26 cellular contexts compared by ENCODE assay signal in the genomic region with DNA sequence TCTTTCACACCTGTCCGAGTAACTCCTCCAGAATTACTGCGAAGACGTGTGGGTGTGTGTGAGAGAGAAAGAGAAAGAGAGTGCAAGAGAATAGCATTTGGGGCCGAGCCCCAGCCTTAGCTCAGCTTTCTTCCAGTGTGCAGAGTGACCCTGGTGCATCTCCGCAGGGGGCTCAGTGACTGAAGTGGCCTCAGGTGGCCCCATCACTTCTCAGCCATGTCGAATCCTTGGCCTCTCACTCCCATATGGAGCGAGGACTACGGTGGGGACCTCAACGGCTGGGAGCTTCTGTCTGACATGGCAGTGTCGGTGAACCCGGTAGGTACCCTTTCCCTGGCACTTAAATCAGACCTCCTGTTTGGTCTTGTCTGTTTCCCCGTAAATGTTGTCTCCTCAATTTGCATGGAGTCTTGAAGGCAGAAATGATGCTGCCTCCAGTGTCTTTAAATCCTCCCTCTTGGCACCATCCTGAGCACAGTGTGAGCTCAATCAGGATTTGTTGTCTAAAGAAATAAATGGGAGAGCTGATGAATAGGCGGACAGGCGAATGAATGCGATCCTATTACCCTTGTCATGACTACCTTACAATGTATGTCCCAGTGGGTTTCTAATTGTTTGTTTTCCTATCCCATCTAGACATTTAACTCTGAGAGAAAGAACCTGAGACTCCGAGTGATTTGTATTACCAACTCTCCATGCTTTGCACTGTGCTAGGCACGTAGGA.
DNase-seq lines count a peak whose midpoint lies in the region; ATAC-seq and TF ChIP-seq lines count a peak whose summit lies in the region.
"Had no signal": no experiment of that assay in that cellular context is flagged by ENCODE, and none has a peak within 500 bp of the region (broad histone marks: within the 10 kb centered on the region; RNA-seq: fewer than 3 reads in every experiment).

No MANE protein-coding gene starts in this region.

- POLR2A ChIA-PET in HEK293 (lab: Yijun Ruan, JAX) (no interaction called here), WTC11 (lab: Charles Lee) (no interaction called here)

- no peak overlapping the region for H3K4me3 ChIP-seq in HEK293 (ENCODE audit: low read depth, low read length)
- H3K4me3 ChIP-seq: GM12878, K562, PC-9, SJCRH30 had no signal

- ATAC-seq in WTC11 (peak; percentile 68), foreskin keratinocyte (no peak)
- ATAC-seq in effector memory CD8-positive, alpha-beta T cell (replicated peaks): no peak
- ATAC-seq: GM12878, K562, Right ventricle myocardium inferior, SK-N-SH treated with all-trans-retinoic acid at 6 μM for 48 hours had no signal

- H3K27me3 Mint-ChIP-seq in WTC11 (ENCODE audit: low read depth): peaks cover 65% of the 10 kb centered on the region
- H3K27me3 Mint-ChIP-seq in neural crest cell (ENCODE audit: low read depth): peaks cover 18% of the 10 kb centered on the region
- no peaks in the 10 kb centered on the region for H3K27me3 Mint-ChIP-seq in effector memory CD8-positive, alpha-beta T cell
- H3K27me3 Mint-ChIP-seq: CD4-positive, alpha-beta memory T cell had no signal

- DNase-seq in NCI-H1436 treated with DMSO at 0.1 percent for 48 hours (lab: John Stamatoyannopoulos, UW): peak; percentile 89
- DNase-seq in WTC11 (ENCODE audit: low spot score): peak; percentile 9
- DNase-seq in neural crest cell (ENCODE audit: low read depth, low spot score): no peak
- no peak for DNase-seq in effector memory CD8-positive, alpha-beta T cell
- DNase-seq in germinal center (ENCODE audit: low spot score): no peak
- no peak for DNase-seq in T-helper 1 cell
- no peak for DNase-seq in foreskin keratinocyte
- DNase-seq: C1 segment of cervical spinal cord; CD4-positive, alpha-beta memory T cell; COR-L47; DMS53; H7; MV-4-11; NCI-H1105; NCI-H1694 treated with DMSO at 0.1 percent for 48 hours; NCI-H2107; NCI-H2227 treated with DMSO at 0.1 percent for 48 hours; NCI-H526 treated with DMSO at 0.1 percent for 48 hours; NK-92 treated with Interleukin-12 subunit alpha and Interleukin-12 subunit beta, amount 100 ng/mL, for 24 hours; PC-9; SJCRH30 had no signal

- H3K36me3 Mint-ChIP-seq in WTC11 (no peaks in the 10 kb centered on the region), neural crest cell (ENCODE audit: low read depth) (peaks cover 2% of the 10 kb centered on the region)
- H3K36me3 Mint-ChIP-seq in effector memory CD8-positive, alpha-beta T cell (ENCODE audit: insufficient read depth): peaks cover 3% of the 10 kb centered on the region
- H3K36me3 Mint-ChIP-seq: CD4-positive, alpha-beta memory T cell had no signal

- H3K4me1 ChIP-seq in HEK293 (ENCODE audit: control insufficient read depth, insufficient read depth, low read length): no peaks in the 10 kb centered on the region
- H3K4me1 ChIP-seq in foreskin keratinocyte: no peaks in the 10 kb centered on the region
- H3K4me1 ChIP-seq: SJCRH30 had no signal

- H3K4me1 Mint-ChIP-seq in WTC11: peaks cover 21% of the 10 kb centered on the region
- peaks cover 36% of the 10 kb centered on the region for H3K4me1 Mint-ChIP-seq in neural crest cell
- H3K4me1 Mint-ChIP-seq in effector memory CD8-positive, alpha-beta T cell (ENCODE audit: low read depth in 2 of 2): no peaks in the 10 kb centered on the region
- H3K4me1 Mint-ChIP-seq: CD4-positive, alpha-beta memory T cell had no signal

- H3K27ac Mint-ChIP-seq in WTC11 (no peak overlapping the region), neural crest cell (ENCODE audit: unreplicated experiment) (peak overlapping the region; percentile 40)
- H3K27ac Mint-ChIP-seq in effector memory CD8-positive, alpha-beta T cell: no peak overlapping the region
- H3K27ac Mint-ChIP-seq: CD4-positive, alpha-beta memory T cell had no signal

- H3K9me3 Mint-ChIP-seq in WTC11 (no peaks in the 10 kb centered on the region), neural crest cell (peaks cover 5% of the 10 kb centered on the region)
- no peaks in the 10 kb centered on the region for H3K9me3 Mint-ChIP-seq in effector memory CD8-positive, alpha-beta T cell
- H3K9me3 Mint-ChIP-seq: CD4-positive, alpha-beta memory T cell had no signal

- CTCF ChIA-PET in HEK293 (lab: Yijun Ruan, JAX): no interaction called here
- CTCF ChIA-PET in WTC11 (lab: Charles Lee): no interaction called here

- H3K27ac ChIP-seq in HEK293 (ENCODE audit: extremely low read depth, low read depth, low read length) (no peak overlapping the region), foreskin keratinocyte (no peak overlapping the region)
- H3K27ac ChIP-seq: PC-9, SJCRH30 had no signal

- no peaks in the 10 kb centered on the region for H3K36me3 ChIP-seq in HEK293 (ENCODE audit: control insufficient read depth in 2 of 2, insufficient read depth in 1 of 2, low read length in 2 of 2)
- H3K36me3 ChIP-seq: SJCRH30 had no signal

- TF ChIP-seq CTCF in HEK293 (tag by site-specific recombination; IDR thresholded peaks at IDR 0.05): no peak
- no peak for TF ChIP-seq CTCF in WTC11 (IDR thresholded peaks at IDR 0.05)
- TF ChIP-seq CTCF in neural crest cell (conservative IDR thresholded peaks at IDR 0.05): no peak
- no peak for TF ChIP-seq CTCF in foreskin keratinocyte (conservative IDR thresholded peaks at IDR 0.05)

- H3K27me3 ChIP-seq in foreskin keratinocyte: no peaks in the 10 kb centered on the region
- H3K27me3 ChIP-seq: SJCRH30 had no signal

- H3K9me3 ChIP-seq in HEK293 (ENCODE audit: control insufficient read depth, insufficient read depth, low read depth, low read length): no peaks in the 10 kb centered on the region
- H3K9me3 ChIP-seq: SJCRH30 had no signal

- no peak overlapping the region for H3K4me3 Mint-ChIP-seq in WTC11
- no peak overlapping the region for H3K4me3 Mint-ChIP-seq in neural crest cell
- H3K4me3 Mint-ChIP-seq in effector memory CD8-positive, alpha-beta T cell: no peak overlapping the region
- H3K4me3 Mint-ChIP-seq: CD4-positive, alpha-beta memory T cell had no signal

TF ChIP-seq in HEK293, 187 proteins besides CTCF, POLR2A, EP300 and RAD21:
- no peak for TF ChIP-seq ZNF707 (tag by site-specific recombination; IDR thresholded peaks at IDR 0.05)
- no peak for TF ChIP-seq KLF1 (tag by site-specific recombination; IDR thresholded peaks at IDR 0.05)
- peak; percentile 60 for TF ChIP-seq WT1 (tag by site-specific recombination; IDR thresholded peaks at IDR 0.05)
- TF ChIP-seq TRIM28 (IDR thresholded peaks at IDR 0.05; ENCODE audit: borderline replicate concordance, low read length): 0 out of 2 replicates have a peak, but pooled peaks have one; percentile 15
- TF ChIP-seq TCF7L2 (IDR thresholded peaks at IDR 0.05; ENCODE audit: borderline replicate concordance, low read depth, low read length): peak; percentile 17; the same call in 1 of the 2 replicates
- no peak for TF ChIP-seq ZNF202 (tag by site-specific recombination; IDR thresholded peaks at IDR 0.05; ENCODE audit: borderline replicate concordance)
- no peak for TF ChIP-seq ZNF626 (tag by site-specific recombination; IDR thresholded peaks at IDR 0.05)
- TF ChIP-seq ZNF701 (tag by site-specific recombination; IDR thresholded peaks at IDR 0.05): no peak

TF ChIP-seq in WTC11, 78 proteins besides CTCF, POLR2A, EP300 and RAD21:
- no peak for TF ChIP-seq NR3C1 (CRISPR knock-in tag; conservative IDR thresholded peaks at IDR 0.05; ENCODE audit: low read depth)
- TF ChIP-seq, protein P1, sequence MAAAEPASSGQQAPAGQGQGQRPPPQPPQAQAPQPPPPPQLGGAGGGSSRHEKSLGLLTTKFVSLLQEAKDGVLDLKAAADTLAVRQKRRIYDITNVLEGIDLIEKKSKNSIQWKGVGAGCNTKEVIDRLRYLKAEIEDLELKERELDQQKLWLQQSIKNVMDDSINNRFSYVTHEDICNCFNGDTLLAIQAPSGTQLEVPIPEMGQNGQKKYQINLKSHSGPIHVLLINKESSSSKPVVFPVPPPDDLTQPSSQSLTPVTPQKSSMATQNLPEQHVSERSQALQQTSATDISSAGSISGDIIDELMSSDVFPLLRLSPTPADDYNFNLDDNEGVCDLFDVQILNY (CRISPR knock-in tag; IDR thresholded peaks at IDR 0.05): no peak
- no peak for TF ChIP-seq RELA (CRISPR knock-in tag; IDR thresholded peaks at IDR 0.05; ENCODE audit: borderline replicate concordance)
- no peak for TF ChIP-seq EMX1 (CRISPR knock-in tag; IDR thresholded peaks at IDR 0.05)
- no peak for TF ChIP-seq NFE2L1 (CRISPR knock-in tag; IDR thresholded peaks at IDR 0.05)
- no peak for TF ChIP-seq ESRRA (CRISPR knock-in tag; IDR thresholded peaks at IDR 0.05; ENCODE audit: borderline replicate concordance)
- TF ChIP-seq ZNF425 (CRISPR knock-in tag; conservative IDR thresholded peaks at IDR 0.05): no peak
- no peak for TF ChIP-seq MYBL2 (CRISPR knock-in tag; IDR thresholded peaks at IDR 0.05)
- no peak for TF ChIP-seq HMGXB4 (CRISPR knock-in tag; IDR thresholded peaks at IDR 0.05)
- TF ChIP-seq CREM (CRISPR knock-in tag; IDR thresholded peaks at IDR 0.05): no peak

Comparison
In these comparisons a context has a peak if more than half of its experiments do, and no peak if none do; other contexts are left out.
1. DNase-seq: peak in NCI-H1436 treated with DMSO at 0.1 percent for 48 hours (single experiment) and WTC11 (single experiment); none in neural crest cell (single experiment), effector memory CD8-positive, alpha-beta T cell (0 of 3), germinal center (single experiment), T-helper 1 cell (0 of 5) and foreskin keratinocyte (0 of 2).